18 cellular contexts compared by ENCODE assay signal in genomic region chr11:33028537-33028914, GRCh38.
"Had no signal": no experiment of that assay in that cellular context is flagged by ENCODE, and none has a peak within 500 bp of the region (broad histone marks: within the 10 kb centered on the region; RNA-seq: fewer than 3 reads in every experiment).

No MANE protein-coding gene starts in this region.

- H3K4me2 ChIP-seq: neural progenitor cell had no signal

- H3K4me1 ChIP-seq: adrenal gland, heart right ventricle, lower lobe of right lung, neural progenitor cell, spleen, thyroid gland, upper lobe of right lung had no signal

- H2AFZ ChIP-seq: neural progenitor cell had no signal

- DNase-seq: activated gamma-delta T cell treated with Interleukin-2 at 50 U/mL for 16 hours; activated T-cell treated with anti-CD3 and anti-CD28 coated beads, Interleukin-2, amount 50 U/mL, for 1 hour; adrenal gland; cerebellar nuclear complex; cortex of kidney; heart right ventricle; lower lobe of right lung; naive thymus-derived CD4-positive, alpha-beta T cell; retina; spleen; stimulated activated CD4-positive, alpha-beta T cell treated with anti-CD3 and anti-CD28 coated beads, Interleukin-4, amount 100 ng/mL, for 1 hour; stimulated activated naive CD4-positive, alpha-beta T cell; thyroid gland; upper lobe of right lung had no signal

- H3K36me3 ChIP-seq: adrenal gland, heart right ventricle, lower lobe of right lung, neural progenitor cell, spleen, thyroid gland, upper lobe of right lung had no signal

- H3K27me3 ChIP-seq: adrenal gland, neural progenitor cell, spleen, thyroid gland, upper lobe of right lung had no signal

- H3K4me3 ChIP-seq: adrenal gland, heart right ventricle, lower lobe of right lung, neural progenitor cell, spleen, thyroid gland, upper lobe of right lung had no signal

- H3K27ac ChIP-seq: adrenal gland, heart right ventricle, lower lobe of right lung, neural progenitor cell, spleen, thyroid gland, upper lobe of right lung had no signal

- H3K9me3 ChIP-seq: adrenal gland, heart right ventricle, lower lobe of right lung, spleen, thyroid gland, upper lobe of right lung had no signal

- ATAC-seq: activated naive CD4-positive, alpha-beta T cell treated with anti-CD3 and anti-CD28 coated beads, Interleukin-2, amount 50 U/mL, for 72 hours; heart right ventricle; left lobe of liver; lower lobe of right lung; naive thymus-derived CD4-positive, alpha-beta T cell; upper lobe of right lung; WTC11 had no signal
